20 cellular contexts compared by ENCODE assay signal in genomic region chr15:38030609-38031008, GRCh38.
"Had no signal": no experiment of that assay in that cellular context is flagged by ENCODE, and none has a peak within 500 bp of the region (broad histone marks: within the 10 kb centered on the region; RNA-seq: fewer than 3 reads in every experiment).

No MANE protein-coding gene starts in this region.

- H3K36me3 ChIP-seq: SJSA1 had no signal

- H3K27ac ChIP-seq: SJSA1 had no signal

- H3K4me1 Mint-ChIP-seq: T-cell had no signal

- H3K36me3 Mint-ChIP-seq: T-cell had no signal

- H3K9me3 ChIP-seq: SJSA1, SK-N-SH had no signal

- H3K4me2 ChIP-seq: SK-N-SH had no signal

- H3K4me3 Mint-ChIP-seq: T-cell had no signal

- DNase-seq: KBM-7, MV-4-11, NCI-H1048, NCI-H1105, NCI-H1417, NCI-H1436 treated with DMSO at 0.1 percent for 48 hours, NCI-H1694, NCI-H187 treated with DMSO at 0.1 percent for 48 hours, NCI-H2029 treated with DMSO at 0.1 percent for 48 hours, NCI-H2171 treated with DMSO at 0.1 percent for 48 hours, NCI-H524, NCI-H69, NCI-H774, Right ventricle myocardium superior, RPMI8226, SIG-M5, SK-N-SH, SW 1271, T-cell had no signal

- H3K27ac Mint-ChIP-seq: T-cell had no signal

- H3K4me3 ChIP-seq: SJSA1 had no signal

- ATAC-seq: T-cell had no signal

- H3K27me3 ChIP-seq: SJSA1 had no signal

- H3K9ac ChIP-seq: SK-N-SH had no signal

- H3K4me1 ChIP-seq: SJSA1 had no signal
